ENCODE assay signal across 19 cellular contexts in genomic region chr6:163218361-163218894, GRCh38.
A peak's percentile ranks its signal among the peaks of the same experiment; 100 is the strongest.
DNase-seq lines count a peak whose midpoint lies in the region; ATAC-seq, FAIRE-seq and TF ChIP-seq lines count a peak whose summit lies in the region.
"Had no signal": no experiment of that assay in that cellular context is flagged by ENCODE, and none has a peak within 500 bp of the region (broad histone marks: within the 10 kb centered on the region; RNA-seq: fewer than 3 reads in every experiment).

No MANE protein-coding gene starts in this region.

- H3K56ac ChIP-seq in H1 (replicated peaks; ENCODE audit: insufficient read length, low read depth, low read length) = no peak overlapping the region

- H2BK5ac ChIP-seq in H1 (ENCODE audit: low read depth, low read length) = no peak overlapping the region
- no peak overlapping the region for H2BK5ac ChIP-seq in neuronal stem cell (ENCODE audit: low read length)

- H3K18ac ChIP-seq in H1 (ENCODE audit: extremely low read depth, low read length) (no peak overlapping the region), neuronal stem cell (ENCODE audit: low read length) (no peak overlapping the region)

- peaks cover 4 to 8% of the 10 kb centered on the region in 2 experiments; a peak in 1 of 4 replicates for H3K9me3 ChIP-seq in H1 (ENCODE audit: insufficient read depth in 2 of 2, low read depth in 1 of 2, low read length in 1 of 2)
- peaks cover 5 to 6% of the 10 kb centered on the region in 2 donors for H3K9me3 ChIP-seq in neuronal stem cell (replicated peaks in 1 of 2; ENCODE audit: control insufficient read depth in 2 of 2, insufficient read depth in 1 of 2, low read depth in 1 of 2, low read length in 2 of 2)
- H3K9me3 ChIP-seq: BLaER1 had no signal

- H2BK120ac ChIP-seq in H1 (replicated peaks; ENCODE audit: low read depth, low read length) (no peak overlapping the region), neuronal stem cell (ENCODE audit: low read depth, low read length) (no peak overlapping the region)

- ATAC-seq in Right ventricle myocardium inferior = peak; percentile 49
- ATAC-seq: HepG2 had no signal

- DNase-seq in Right ventricle myocardium inferior (ENCODE audit: missing footprints) (no peak), cardiac septum (ENCODE audit: low spot score) (no peak), NCI-H146 (lab: John Stamatoyannopoulos, UW) (peak; percentile 57), H1 (ENCODE audit: low read depth in 1 of 2, low spot score in 2 of 2) (no peak), neuronal stem cell (ENCODE audit: low spot score) (no peak), amygdala (lab: John Stamatoyannopoulos, UW) (no peak), NCI-H1930 (lab: John Stamatoyannopoulos, UW) (no peak)
- DNase-seq: 8988T; CD4-positive, alpha-beta memory T cell; DMS153; DMS79; GDM1; GM23248; HCEC 1CT had no signal

- no peak overlapping the region for H2BK15ac ChIP-seq in H1 (ENCODE audit: low read length)
- H2BK15ac ChIP-seq in neuronal stem cell (ENCODE audit: low read length) = no peak overlapping the region

- H3K4ac ChIP-seq in H1 (replicated peaks; ENCODE audit: insufficient read length, low read depth, low read length) (no peak overlapping the region), neuronal stem cell (ENCODE audit: low read length) (no peak overlapping the region)

- H3K4me1 ChIP-seq in H1 (replicated peaks in 1 of 4; ENCODE audit: control insufficient read depth in 3 of 4, insufficient read depth in 4 of 4, low read length in 3 of 4) (peaks cover 0 to 2% (median 0%) of the 10 kb centered on the region in 4 experiments; a peak in 1 of 7 replicates), neuronal stem cell (ENCODE audit: control insufficient read depth in 2 of 2, insufficient read depth in 1 of 2, low read depth in 1 of 2, low read length in 2 of 2) (peaks cover 8 to 16% of the 10 kb centered on the region in 2 donors)
- H3K4me1 ChIP-seq: BLaER1 had no signal

- 86% methylated on average over 5 of the region's 5 CpGs; no CpG with 5 or more reads in 1 of the 2 experiments for WGBS in H1 (ENCODE audit: extremely low coverage in 1 of 2, insufficient coverage in 1 of 2, insufficient read length in 1 of 2, insufficient replicate concordance in 2 of 2, low coverage in 1 of 2, low lambda C conversion rate in 2 of 2, missing lambda C conversion rate in 1 of 2), 2 experiments
- WGBS in neuronal stem cell (ENCODE audit: extremely low coverage in 2 of 2, insufficient read length in 2 of 2, insufficient replicate concordance in 1 of 2), 2 donors = no CpG with 5 or more reads among the region's 5 CpGs

- H4K91ac ChIP-seq in H1 (replicated peaks; ENCODE audit: insufficient read length, low read length) = no peak overlapping the region
- H4K91ac ChIP-seq in neuronal stem cell (ENCODE audit: low read depth, low read length, poor library complexity) = no peak overlapping the region

- no peak for FAIRE-seq in H1 (lab: Jason Lieb, UNC)
- FAIRE-seq: GM12892, GM18507, H54, HepG2 had no signal

- CTCF ChIA-PET in H1 (lab: Charles Lee; ENCODE audit: partially characterized antibody) = no interaction called here

- H3K23ac ChIP-seq in H1 (ENCODE audit: insufficient read length) = no peak overlapping the region
- no peak overlapping the region for H3K23ac ChIP-seq in neuronal stem cell (ENCODE audit: low read depth, low read length, poor library complexity)

- no peak overlapping the region for H3K4me2 ChIP-seq in H1 (ENCODE audit: insufficient read depth in 1 of 2, low read depth in 2 of 2, low read length in 2 of 2)
- H3K4me2 ChIP-seq in neuronal stem cell (ENCODE audit: insufficient read depth, low read length, poor library complexity, severe bottlenecking) = no peak overlapping the region
- H3K4me2 ChIP-seq: BLaER1 had no signal

- no peak overlapping the region for H2AFZ ChIP-seq in H1 (ENCODE audit: low read length)
- H2AFZ ChIP-seq in neuronal stem cell (ENCODE audit: low read length) = no peak overlapping the region
- H2AFZ ChIP-seq: GM23248 had no signal

- no peaks in the 10 kb centered on the region for H3K36me3 ChIP-seq in H1 (ENCODE audit: control insufficient read depth in 2 of 4, insufficient read depth in 4 of 4, low read length in 3 of 4)
- no peaks in the 10 kb centered on the region for H3K36me3 ChIP-seq in neuronal stem cell (replicated peaks in 1 of 2; ENCODE audit: control insufficient read depth in 2 of 2, insufficient read depth in 2 of 2, low read length in 2 of 2)
- H3K36me3 ChIP-seq: BLaER1 had no signal

- H3K9ac ChIP-seq in H1 (replicated peaks in 1 of 4; ENCODE audit: extremely low read depth in 1 of 4, low read depth in 3 of 4, low read length in 3 of 4) = no peak overlapping the region
- H3K9ac ChIP-seq in neuronal stem cell (ENCODE audit: low read depth, low read length, poor library complexity) = no peak overlapping the region
- H3K9ac ChIP-seq: BLaER1, GM23248 had no signal

- H2BK12ac ChIP-seq in H1 (ENCODE audit: low read depth, low read length) (0 out of 2 replicates have a peak overlapping the region, but pooled peaks have one; percentile 17), neuronal stem cell (ENCODE audit: low read length) (no peak overlapping the region)

- intact Hi-C loops in Right ventricle myocardium inferior (cut with DNase I) = loop anchor here (5.0 kb wide), 1 partner anchor 69 kb away; no protein-coding TSS in a partner anchor
- intact Hi-C loops in cardiac septum (cut with DNase I) = no loop called here

- TF ChIP-seq POLR2A in H1 (IDR thresholded peaks at IDR 0.05; ENCODE audit: control extremely low read depth in 1 of 2, low read depth in 2 of 2, low read length in 2 of 2) = no peak

- H4K20me1 ChIP-seq in H1 (replicated peaks in 1 of 2; ENCODE audit: control insufficient read depth in 1 of 2, insufficient read depth in 2 of 2, low read length in 2 of 2) = no peaks in the 10 kb centered on the region
- H4K20me1 ChIP-seq: BLaER1 had no signal

- no peak for TF ChIP-seq EP300 in H1 (IDR thresholded peaks at IDR 0.05; ENCODE audit: borderline replicate concordance in 1 of 2, low read depth in 2 of 2, low read length in 2 of 2)

- H4K8ac ChIP-seq in H1 (ENCODE audit: extremely low read depth, insufficient read depth, low read length) (no peak overlapping the region), neuronal stem cell (ENCODE audit: low read depth, low read length) (no peak overlapping the region)

- H3K14ac ChIP-seq in H1 (ENCODE audit: insufficient read length) (no peak overlapping the region), neuronal stem cell (ENCODE audit: low read length) (no peak overlapping the region)

- H3K79me2 ChIP-seq in H1 (ENCODE audit: control insufficient read depth in 1 of 2, insufficient read depth in 2 of 2, low read length in 2 of 2) = no peaks in the 10 kb centered on the region

- no peak overlapping the region for H4K5ac ChIP-seq in H1 (ENCODE audit: insufficient read length, low read depth, low read length)

- H2AK5ac ChIP-seq in H1 (ENCODE audit: low read depth, low read length) (no peak overlapping the region), neuronal stem cell (ENCODE audit: low read depth, low read length) (peak overlapping the region; percentile 3)

- no peak overlapping the region for H3K4me3 ChIP-seq in H1 (ENCODE audit: extremely low read depth in 1 of 4, insufficient read depth in 2 of 4, low read depth in 3 of 4, low read length in 4 of 4)
- H3K4me3 ChIP-seq in neuronal stem cell (ENCODE audit: low read length in 2 of 2) = no peak overlapping the region
- H3K4me3 ChIP-seq: BLaER1, GM23248 had no signal

- POLR2A ChIA-PET in H1 (lab: Charles Lee; ENCODE audit: partially characterized antibody) = no interaction called here

- no peak overlapping the region; the same call in 1 of the 2 replicates for H2BK20ac ChIP-seq in H1 (ENCODE audit: low read length)

- TF ChIP-seq CTCF in H1 (IDR thresholded peaks at IDR 0.05; ENCODE audit: control extremely low read depth in 1 of 3, insufficient read depth in 1 of 3, low read depth in 1 of 3, low read length in 3 of 3) = no peak

- no peaks in the 10 kb centered on the region for H3K79me1 ChIP-seq in H1 (ENCODE audit: low read depth, low read length)
- H3K79me1 ChIP-seq in neuronal stem cell (ENCODE audit: low read depth, low read length) = no peaks in the 10 kb centered on the region

- no peaks in the 10 kb centered on the region for H3K23me2 ChIP-seq in H1 (ENCODE audit: low read depth, low read length)

- TF ChIP-seq RAD21 in H1 (IDR thresholded peaks at IDR 0.05 in 1 of 2, conservative IDR thresholded peaks at IDR 0.05 in 1 of 2; ENCODE audit: low read depth in 2 of 2, low read length in 2 of 2) = no peak

- H3K27ac ChIP-seq in H1 (ENCODE audit: low read depth, low read length) (no peak overlapping the region), neuronal stem cell (replicated peaks; ENCODE audit: low read length) (no peak overlapping the region)
- H3K27ac ChIP-seq: BLaER1, GM23248 had no signal

- H3K27me3 ChIP-seq in H1 (replicated peaks in 1 of 4; ENCODE audit: control insufficient read depth in 3 of 4, extremely low read depth in 1 of 4, insufficient read depth in 3 of 4, low read length in 3 of 4) = no peaks in the 10 kb centered on the region
- H3K27me3 ChIP-seq in neuronal stem cell (ENCODE audit: control insufficient read depth in 3 of 3, insufficient read depth in 3 of 3, low read depth in 1 of 3, low read length in 3 of 3) = no peaks in the 10 kb centered on the region
- H3K27me3 ChIP-seq: BLaER1 had no signal

TF ChIP-seq in H1, 55 proteins besides CTCF, POLR2A, EP300 and RAD21:
- TF ChIP-seq CHD1 (IDR thresholded peaks at IDR 0.05; ENCODE audit: low read depth, low read length) (no peak), JUND (IDR thresholded peaks at IDR 0.05; ENCODE audit: low read length) (no peak), E2F6 (IDR thresholded peaks at IDR 0.05) (no peak), BRCA1 (IDR thresholded peaks at IDR 0.05; ENCODE audit: low read depth, low read length) (no peak), SUZ12 (IDR thresholded peaks at IDR 0.05; ENCODE audit: low read length) (no peak)
